1 cellular context compared by ENCODE assay signal in the genomic region with DNA sequence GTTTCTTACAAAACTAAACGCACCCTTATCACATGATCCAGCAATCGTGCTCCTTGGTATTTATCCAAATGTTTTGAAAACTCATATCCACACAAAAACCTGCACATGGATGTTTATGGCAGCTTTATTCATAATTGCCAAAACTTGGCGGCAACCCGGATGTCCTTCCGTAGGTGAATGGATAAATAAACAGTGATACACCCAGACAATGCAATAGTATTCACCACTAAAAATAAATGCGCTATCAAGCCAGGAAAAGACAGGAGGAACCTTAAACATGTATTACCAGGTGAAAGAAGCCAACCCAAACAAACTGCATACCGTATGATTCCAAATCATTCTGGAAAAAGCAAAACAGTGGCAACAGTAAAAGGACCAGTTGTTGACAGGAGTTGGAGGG.
TF ChIP-seq lines count a peak whose summit lies in the region.

No MANE protein-coding gene starts in this region.

TF ChIP-seq in GM23338, 12 proteins besides CTCF, POLR2A, EP300 and RAD21:
- no peak for TF ChIP-seq NANOG (IDR thresholded peaks at IDR 0.05; ENCODE audit: borderline replicate concordance)
- TF ChIP-seq ZNF331 (CRISPR knock-in tag; IDR thresholded peaks at IDR 0.05; ENCODE audit: low read depth): no peak
- TF ChIP-seq CREB1 (CRISPR knock-in tag; IDR thresholded peaks at IDR 0.05; ENCODE audit: low read depth): no peak
- TF ChIP-seq, protein P1, sequence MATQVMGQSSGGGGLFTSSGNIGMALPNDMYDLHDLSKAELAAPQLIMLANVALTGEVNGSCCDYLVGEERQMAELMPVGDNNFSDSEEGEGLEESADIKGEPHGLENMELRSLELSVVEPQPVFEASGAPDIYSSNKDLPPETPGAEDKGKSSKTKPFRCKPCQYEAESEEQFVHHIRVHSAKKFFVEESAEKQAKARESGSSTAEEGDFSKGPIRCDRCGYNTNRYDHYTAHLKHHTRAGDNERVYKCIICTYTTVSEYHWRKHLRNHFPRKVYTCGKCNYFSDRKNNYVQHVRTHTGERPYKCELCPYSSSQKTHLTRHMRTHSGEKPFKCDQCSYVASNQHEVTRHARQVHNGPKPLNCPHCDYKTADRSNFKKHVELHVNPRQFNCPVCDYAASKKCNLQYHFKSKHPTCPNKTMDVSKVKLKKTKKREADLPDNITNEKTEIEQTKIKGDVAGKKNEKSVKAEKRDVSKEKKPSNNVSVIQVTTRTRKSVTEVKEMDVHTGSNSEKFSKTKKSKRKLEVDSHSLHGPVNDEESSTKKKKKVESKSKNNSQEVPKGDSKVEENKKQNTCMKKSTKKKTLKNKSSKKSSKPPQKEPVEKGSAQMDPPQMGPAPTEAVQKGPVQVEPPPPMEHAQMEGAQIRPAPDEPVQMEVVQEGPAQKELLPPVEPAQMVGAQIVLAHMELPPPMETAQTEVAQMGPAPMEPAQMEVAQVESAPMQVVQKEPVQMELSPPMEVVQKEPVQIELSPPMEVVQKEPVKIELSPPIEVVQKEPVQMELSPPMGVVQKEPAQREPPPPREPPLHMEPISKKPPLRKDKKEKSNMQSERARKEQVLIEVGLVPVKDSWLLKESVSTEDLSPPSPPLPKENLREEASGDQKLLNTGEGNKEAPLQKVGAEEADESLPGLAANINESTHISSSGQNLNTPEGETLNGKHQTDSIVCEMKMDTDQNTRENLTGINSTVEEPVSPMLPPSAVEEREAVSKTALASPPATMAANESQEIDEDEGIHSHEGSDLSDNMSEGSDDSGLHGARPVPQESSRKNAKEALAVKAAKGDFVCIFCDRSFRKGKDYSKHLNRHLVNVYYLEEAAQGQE (IDR thresholded peaks at IDR 0.05; ENCODE audit: unreplicated experiment): no peak
- TF ChIP-seq POLR2AphosphoS5 (IDR thresholded peaks at IDR 0.05; ENCODE audit: low read depth): no peak
- TF ChIP-seq, protein P2, sequence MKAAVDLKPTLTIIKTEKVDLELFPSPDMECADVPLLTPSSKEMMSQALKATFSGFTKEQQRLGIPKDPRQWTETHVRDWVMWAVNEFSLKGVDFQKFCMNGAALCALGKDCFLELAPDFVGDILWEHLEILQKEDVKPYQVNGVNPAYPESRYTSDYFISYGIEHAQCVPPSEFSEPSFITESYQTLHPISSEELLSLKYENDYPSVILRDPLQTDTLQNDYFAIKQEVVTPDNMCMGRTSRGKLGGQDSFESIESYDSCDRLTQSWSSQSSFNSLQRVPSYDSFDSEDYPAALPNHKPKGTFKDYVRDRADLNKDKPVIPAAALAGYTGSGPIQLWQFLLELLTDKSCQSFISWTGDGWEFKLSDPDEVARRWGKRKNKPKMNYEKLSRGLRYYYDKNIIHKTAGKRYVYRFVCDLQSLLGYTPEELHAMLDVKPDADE (IDR thresholded peaks at IDR 0.05): no peak
- no peak for TF ChIP-seq JUNB (IDR thresholded peaks at IDR 0.05; ENCODE audit: unreplicated experiment)
- TF ChIP-seq EZH2 (IDR thresholded peaks at IDR 0.05; ENCODE audit: low read depth, unreplicated experiment): no peak
- TF ChIP-seq, protein P3, sequence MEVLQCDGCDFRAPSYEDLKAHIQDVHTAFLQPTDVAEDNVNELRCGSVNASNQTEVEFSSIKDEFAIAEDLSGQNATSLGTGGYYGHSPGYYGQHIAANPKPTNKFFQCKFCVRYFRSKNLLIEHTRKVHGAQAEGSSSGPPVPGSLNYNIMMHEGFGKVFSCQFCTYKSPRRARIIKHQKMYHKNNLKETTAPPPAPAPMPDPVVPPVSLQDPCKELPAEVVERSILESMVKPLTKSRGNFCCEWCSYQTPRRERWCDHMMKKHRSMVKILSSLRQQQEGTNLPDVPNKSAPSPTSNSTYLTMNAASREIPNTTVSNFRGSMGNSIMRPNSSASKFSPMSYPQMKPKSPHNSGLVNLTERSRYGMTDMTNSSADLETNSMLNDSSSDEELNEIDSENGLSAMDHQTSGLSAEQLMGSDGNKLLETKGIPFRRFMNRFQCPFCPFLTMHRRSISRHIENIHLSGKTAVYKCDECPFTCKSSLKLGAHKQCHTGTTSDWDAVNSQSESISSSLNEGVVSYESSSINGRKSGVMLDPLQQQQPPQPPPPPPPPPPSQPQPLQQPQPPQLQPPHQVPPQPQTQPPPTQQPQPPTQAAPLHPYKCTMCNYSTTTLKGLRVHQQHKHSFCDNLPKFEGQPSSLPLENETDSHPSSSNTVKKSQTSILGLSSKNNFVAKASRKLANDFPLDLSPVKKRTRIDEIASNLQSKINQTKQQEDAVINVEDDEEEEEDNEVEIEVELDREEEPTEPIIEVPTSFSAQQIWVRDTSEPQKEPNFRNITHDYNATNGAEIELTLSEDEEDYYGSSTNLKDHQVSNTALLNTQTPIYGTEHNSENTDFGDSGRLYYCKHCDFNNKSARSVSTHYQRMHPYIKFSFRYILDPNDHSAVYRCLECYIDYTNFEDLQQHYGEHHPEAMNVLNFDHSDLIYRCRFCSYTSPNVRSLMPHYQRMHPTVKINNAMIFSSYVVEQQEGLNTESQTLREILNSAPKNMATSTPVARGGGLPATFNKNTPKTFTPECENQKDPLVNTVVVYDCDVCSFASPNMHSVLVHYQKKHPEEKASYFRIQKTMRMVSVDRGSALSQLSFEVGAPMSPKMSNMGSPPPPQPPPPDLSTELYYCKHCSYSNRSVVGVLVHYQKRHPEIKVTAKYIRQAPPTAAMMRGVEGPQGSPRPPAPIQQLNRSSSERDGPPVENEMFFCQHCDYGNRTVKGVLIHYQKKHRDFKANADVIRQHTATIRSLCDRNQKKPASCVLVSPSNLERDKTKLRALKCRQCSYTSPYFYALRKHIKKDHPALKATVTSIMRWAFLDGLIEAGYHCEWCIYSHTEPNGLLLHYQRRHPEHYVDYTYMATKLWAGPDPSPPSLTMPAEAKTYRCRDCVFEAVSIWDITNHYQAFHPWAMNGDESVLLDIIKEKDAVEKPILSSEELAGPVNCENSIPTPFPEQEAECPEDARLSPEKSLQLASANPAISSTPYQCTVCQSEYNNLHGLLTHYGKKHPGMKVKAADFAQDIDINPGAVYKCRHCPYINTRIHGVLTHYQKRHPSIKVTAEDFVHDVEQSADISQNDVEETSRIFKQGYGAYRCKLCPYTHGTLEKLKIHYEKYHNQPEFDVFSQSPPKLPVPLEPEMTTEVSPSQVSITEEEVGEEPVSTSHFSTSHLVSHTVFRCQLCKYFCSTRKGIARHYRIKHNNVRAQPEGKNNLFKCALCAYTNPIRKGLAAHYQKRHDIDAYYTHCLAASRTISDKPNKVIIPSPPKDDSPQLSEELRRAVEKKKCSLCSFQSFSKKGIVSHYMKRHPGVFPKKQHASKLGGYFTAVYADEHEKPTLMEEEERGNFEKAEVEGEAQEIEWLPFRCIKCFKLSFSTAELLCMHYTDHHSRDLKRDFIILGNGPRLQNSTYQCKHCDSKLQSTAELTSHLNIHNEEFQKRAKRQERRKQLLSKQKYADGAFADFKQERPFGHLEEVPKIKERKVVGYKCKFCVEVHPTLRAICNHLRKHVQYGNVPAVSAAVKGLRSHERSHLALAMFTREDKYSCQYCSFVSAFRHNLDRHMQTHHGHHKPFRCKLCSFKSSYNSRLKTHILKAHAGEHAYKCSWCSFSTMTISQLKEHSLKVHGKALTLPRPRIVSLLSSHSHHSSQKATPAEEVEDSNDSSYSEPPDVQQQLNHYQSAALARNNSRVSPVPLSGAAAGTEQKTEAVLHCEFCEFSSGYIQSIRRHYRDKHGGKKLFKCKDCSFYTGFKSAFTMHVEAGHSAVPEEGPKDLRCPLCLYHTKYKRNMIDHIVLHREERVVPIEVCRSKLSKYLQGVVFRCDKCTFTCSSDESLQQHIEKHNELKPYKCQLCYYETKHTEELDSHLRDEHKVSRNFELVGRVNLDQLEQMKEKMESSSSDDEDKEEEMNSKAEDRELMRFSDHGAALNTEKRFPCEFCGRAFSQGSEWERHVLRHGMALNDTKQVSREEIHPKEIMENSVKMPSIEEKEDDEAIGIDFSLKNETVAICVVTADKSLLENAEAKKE (CRISPR knock-in tag; IDR thresholded peaks at IDR 0.05): no peak
- no peak for TF ChIP-seq ZNF114 (CRISPR knock-in tag; IDR thresholded peaks at IDR 0.05)
- no peak for TF ChIP-seq EZH2phosphoT487 (IDR thresholded peaks at IDR 0.05; ENCODE audit: unreplicated experiment)
